Comparison of ENCODE assay signal across 8 cellular contexts in the genomic region with DNA sequence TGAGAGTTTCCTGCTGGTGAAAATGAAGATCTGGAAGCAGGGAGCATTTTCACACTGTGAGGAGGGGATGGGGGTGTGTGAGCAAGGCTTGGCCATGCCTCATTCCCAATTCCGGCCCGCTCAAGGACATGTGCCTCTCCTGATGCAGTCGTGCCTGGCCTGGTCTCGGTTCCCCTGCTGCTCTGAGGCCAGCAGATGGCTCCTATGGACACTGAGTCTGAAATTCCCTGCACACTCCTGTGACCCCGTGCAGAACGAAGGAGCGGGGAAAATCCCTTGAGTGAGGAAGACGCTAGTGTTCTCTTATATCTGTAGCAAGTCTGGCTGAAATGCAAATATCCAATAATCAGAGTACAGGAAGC. TPM values are rescaled to one million over a fixed set of nuclear protein-coding genes. Genes with fewer than 3 reads are reported as not detected.
DNase-seq lines count a peak whose midpoint lies in the region; ATAC-seq, FAIRE-seq and TF ChIP-seq lines count a peak whose summit lies in the region.

No MANE protein-coding gene starts in this region.

- H3K27me3 ChIP-seq in CD4-positive, CD25-positive, alpha-beta regulatory T cell (ENCODE audit: control insufficient read depth, insufficient read depth, low read length): no peaks in the 10 kb centered on the region
- H3K27me3 ChIP-seq in bronchial epithelial cell (ENCODE audit: control insufficient read depth, insufficient read depth, low read length) (no peaks in the 10 kb centered on the region), lung (ENCODE audit: control insufficient read depth, insufficient read depth) (no peaks in the 10 kb centered on the region), vagina (no peaks in the 10 kb centered on the region)

- H3K27ac Mint-ChIP-seq in CD4-positive, CD25-positive, alpha-beta regulatory T cell: peak overlapping the region; percentile 90 to 93 (median 91)

- peak overlapping the region; percentile 88 to 97 (median 95) for H3K4me3 Mint-ChIP-seq in CD4-positive, CD25-positive, alpha-beta regulatory T cell

- H3K27ac ChIP-seq in CD4-positive, CD25-positive, alpha-beta regulatory T cell (ENCODE audit: insufficient read depth, low read length, poor library complexity, severe bottlenecking): peak overlapping the region; percentile 86
- H3K27ac ChIP-seq in lung (ENCODE audit: low read depth in 1 of 2, low read length in 1 of 2) (peak overlapping the region; percentile 87 to 91), vagina (peak overlapping the region; percentile 97)

- TF ChIP-seq POLR2A in vagina (IDR thresholded peaks at IDR 0.05): no peak

- peak; percentile 26 for TF ChIP-seq CTCF in bronchial epithelial cell (IDR thresholded peaks at IDR 0.05; ENCODE audit: insufficient read depth, low read length, severe bottlenecking)
- no peak for TF ChIP-seq CTCF in lung (IDR thresholded peaks at IDR 0.05; ENCODE audit: control extremely low read depth, extremely low read depth)
- no peak for TF ChIP-seq CTCF in vagina (IDR thresholded peaks at IDR 0.05)

- WGBS in lung, 2 donors: 5 to 6% methylated on average over 8 of the region's 8 CpGs

- no peaks in the 10 kb centered on the region for H3K36me3 ChIP-seq in CD4-positive, CD25-positive, alpha-beta regulatory T cell (ENCODE audit: control insufficient read depth, insufficient read depth, low read length)
- no peaks in the 10 kb centered on the region for H3K36me3 ChIP-seq in bronchial epithelial cell (ENCODE audit: control insufficient read depth, insufficient read depth, low read length)
- H3K36me3 ChIP-seq in lung (ENCODE audit: control insufficient read depth in 2 of 2, insufficient read depth in 2 of 2, low read length in 2 of 2): peaks cover 0 to 1% of the 10 kb centered on the region in 2 donors
- H3K36me3 ChIP-seq in vagina: no peaks in the 10 kb centered on the region

- intact Hi-C loops in vagina (cut with DNase I): loop anchor here (10.0 kb wide), 1 partner anchor 170 kb away; no protein-coding TSS in a partner anchor

- no peak for ATAC-seq in CD4-positive, CD25-positive, alpha-beta regulatory T cell (ENCODE audit: low read depth in 2 of 2)
- ATAC-seq in HG03520 (IDR thresholded peaks at IDR 0.05; ENCODE audit: unreplicated experiment): peak; percentile 31
- ATAC-seq in lung (ENCODE audit: insufficient read depth, low FRiP score): peak; percentile 10
- ATAC-seq in HG03469 (IDR thresholded peaks at IDR 0.05; ENCODE audit: unreplicated experiment): no peak
- ATAC-seq in GM18498 (IDR thresholded peaks at IDR 0.05; ENCODE audit: unreplicated experiment): no peak

- peaks cover 4% of the 10 kb centered on the region for H3K36me3 Mint-ChIP-seq in CD4-positive, CD25-positive, alpha-beta regulatory T cell

- peaks cover under 1 to 2% of the 10 kb centered on the region in 2 experiments for H3K9me3 ChIP-seq in CD4-positive, CD25-positive, alpha-beta regulatory T cell (ENCODE audit: control insufficient read depth in 2 of 2, low read length in 2 of 2)
- no peaks in the 10 kb centered on the region for H3K9me3 ChIP-seq in lung (ENCODE audit: control insufficient read depth in 2 of 2, insufficient read depth in 1 of 2, low read length in 1 of 2)
- H3K9me3 ChIP-seq in vagina: no peaks in the 10 kb centered on the region

- no peaks in the 10 kb centered on the region for H3K27me3 Mint-ChIP-seq in CD4-positive, CD25-positive, alpha-beta regulatory T cell

- H3K4me1 ChIP-seq in CD4-positive, CD25-positive, alpha-beta regulatory T cell (ENCODE audit: control insufficient read depth, insufficient read depth, low read length, poor library complexity, severe bottlenecking): peaks cover 19% of the 10 kb centered on the region
- H3K4me1 ChIP-seq in lung (ENCODE audit: control insufficient read depth in 2 of 2, insufficient read depth in 2 of 2, low read length in 2 of 2): peaks cover 2 to 6% of the 10 kb centered on the region in 2 donors
- peaks cover 23% of the 10 kb centered on the region for H3K4me1 ChIP-seq in vagina

- peak overlapping the region; percentile 77 for H3K4me3 ChIP-seq in CD4-positive, CD25-positive, alpha-beta regulatory T cell (ENCODE audit: low read depth, low read length)
- peak overlapping the region; percentile 62 for H3K4me3 ChIP-seq in bronchial epithelial cell (ENCODE audit: low read depth, low read length)
- no peak overlapping the region for H3K4me3 ChIP-seq in lung
- H3K4me3 ChIP-seq in vagina: peak overlapping the region; percentile 69 to 85

- no peak for DNase-seq in CD4-positive, CD25-positive, alpha-beta regulatory T cell
- DNase-seq in bronchial epithelial cell (ENCODE audit: low read depth): no peak
- DNase-seq in lung (ENCODE audit: low spot score): peak; percentile 36
- no peak for DNase-seq in vagina (ENCODE audit: extremely low spot score in 2 of 2)
- no peak for DNase-seq in NCI-H2171 treated with DMSO at 0.1 percent for 48 hours (lab: John Stamatoyannopoulos, UW)

- FAIRE-seq in bronchial epithelial cell (lab: Jason Lieb, UNC): no peak

- H3K9me3 Mint-ChIP-seq in CD4-positive, CD25-positive, alpha-beta regulatory T cell: peaks cover 0 to 6% (median 2%) of the 10 kb centered on the region in 7 donors

- H3K4me1 Mint-ChIP-seq in CD4-positive, CD25-positive, alpha-beta regulatory T cell: peaks cover 11 to 35% (median 20%) of the 10 kb centered on the region in 4 donors

RNA-seq across cellular contexts. Expression of gene ZNF763, which starts 0.4 kb away (rescaled TPM):
- 3.2 TPM for total RNA-seq in CD4-positive, CD25-positive, alpha-beta regulatory T cell
- 1 to 10 TPM; 1.9 to 3.0 (median 2.5) TPM for polyA plus RNA-seq in CD4-positive, CD25-positive, alpha-beta regulatory T cell
- 0.79 and 1.3 TPM in 2 replicates for total RNA-seq in bronchial epithelial cell
- 1 to 10 TPM; 3.3 to 7.2 TPM for total RNA-seq in lung
- polyA plus RNA-seq in lung: 1 to 10 TPM; 3.2 to 6.2 TPM
- total RNA-seq in vagina: 2.9 TPM

RNA-seq across cellular contexts. Expression of gene ZNF700, which starts 39.6 kb away (rescaled TPM):
- 17.1 TPM for total RNA-seq in CD4-positive, CD25-positive, alpha-beta regulatory T cell
- 1 to 10 TPM; 3.6 to 5.1 (median 4.3) TPM for polyA plus RNA-seq in CD4-positive, CD25-positive, alpha-beta regulatory T cell
- total RNA-seq in bronchial epithelial cell: 9.5 and 10.0 TPM in 2 replicates
- 10 to 100 TPM; 10.8 to 24.7 TPM for total RNA-seq in lung
- 10 to 100 TPM in 1 of 2 donors, 1 to 10 TPM in 1; 6.2 to 14.2 TPM for polyA plus RNA-seq in lung
- total RNA-seq in vagina: 14.7 TPM

Comparison
In these comparisons a context has a peak if more than half of its experiments do, and no peak if none do; other contexts are left out.
1. ATAC-seq: peak in HG03520 (single experiment) and lung (single experiment); none in CD4-positive, CD25-positive, alpha-beta regulatory T cell (0 of 2), HG03469 (single experiment) and GM18498 (single experiment).
2. Peak in every context shown above with its lines, with median percentiles within 50 percentile points of each other: H3K27ac ChIP-seq.